ENCODE assay signal across 1 cellular context in the genomic region with DNA sequence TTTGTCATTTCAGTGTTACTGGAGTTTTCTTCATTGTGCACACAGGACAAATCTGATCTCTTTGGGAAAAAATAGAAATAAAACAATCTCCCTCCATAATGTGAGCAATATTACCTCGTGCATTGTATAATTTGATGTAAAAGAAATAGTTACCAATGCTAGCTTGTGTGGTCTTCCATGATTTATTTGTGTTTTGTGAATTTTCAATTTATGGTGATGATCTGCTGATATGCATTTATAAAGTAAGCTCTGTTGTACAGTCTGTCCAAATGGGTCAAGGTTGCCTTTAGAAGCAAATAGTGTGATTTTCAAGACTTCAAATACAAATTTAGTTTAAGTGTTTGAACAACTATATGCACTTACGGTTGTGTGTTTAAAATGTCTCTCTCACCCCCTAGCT.
TF ChIP-seq lines count a peak whose summit lies in the region.

No MANE protein-coding gene starts in this region.

TF ChIP-seq in GM12878, 131 proteins besides CTCF, POLR2A, EP300 and RAD21:
- TF ChIP-seq FOXK2 (IDR thresholded peaks at IDR 0.05) (no peak), POLR2AphosphoS5 (IDR thresholded peaks at IDR 0.05; ENCODE audit: low read length) (peak; percentile 59; the same call in 1 of the 2 replicates), NFIC (IDR thresholded peaks at IDR 0.05; ENCODE audit: low read depth, low read length) (0 out of 2 replicates have a peak, but pooled peaks have one; percentile 1), PML (IDR thresholded peaks at IDR 0.05; ENCODE audit: low read length) (peak; percentile 0; the same call in 1 of the 2 replicates)
- TF ChIP-seq, protein P1, sequence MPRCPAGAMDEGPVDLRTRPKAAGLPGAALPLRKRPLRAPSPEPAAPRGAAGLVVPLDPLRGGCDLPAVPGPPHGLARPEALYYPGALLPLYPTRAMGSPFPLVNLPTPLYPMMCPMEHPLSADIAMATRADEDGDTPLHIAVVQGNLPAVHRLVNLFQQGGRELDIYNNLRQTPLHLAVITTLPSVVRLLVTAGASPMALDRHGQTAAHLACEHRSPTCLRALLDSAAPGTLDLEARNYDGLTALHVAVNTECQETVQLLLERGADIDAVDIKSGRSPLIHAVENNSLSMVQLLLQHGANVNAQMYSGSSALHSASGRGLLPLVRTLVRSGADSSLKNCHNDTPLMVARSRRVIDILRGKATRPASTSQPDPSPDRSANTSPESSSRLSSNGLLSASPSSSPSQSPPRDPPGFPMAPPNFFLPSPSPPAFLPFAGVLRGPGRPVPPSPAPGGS (IDR thresholded peaks at IDR 0.05; ENCODE audit: borderline replicate concordance, insufficient read depth, low read depth, low read length, poor library complexity, severe bottlenecking), result peak; percentile 22
